Comparison of ENCODE assay signal across 14 cellular contexts in the genomic region with DNA sequence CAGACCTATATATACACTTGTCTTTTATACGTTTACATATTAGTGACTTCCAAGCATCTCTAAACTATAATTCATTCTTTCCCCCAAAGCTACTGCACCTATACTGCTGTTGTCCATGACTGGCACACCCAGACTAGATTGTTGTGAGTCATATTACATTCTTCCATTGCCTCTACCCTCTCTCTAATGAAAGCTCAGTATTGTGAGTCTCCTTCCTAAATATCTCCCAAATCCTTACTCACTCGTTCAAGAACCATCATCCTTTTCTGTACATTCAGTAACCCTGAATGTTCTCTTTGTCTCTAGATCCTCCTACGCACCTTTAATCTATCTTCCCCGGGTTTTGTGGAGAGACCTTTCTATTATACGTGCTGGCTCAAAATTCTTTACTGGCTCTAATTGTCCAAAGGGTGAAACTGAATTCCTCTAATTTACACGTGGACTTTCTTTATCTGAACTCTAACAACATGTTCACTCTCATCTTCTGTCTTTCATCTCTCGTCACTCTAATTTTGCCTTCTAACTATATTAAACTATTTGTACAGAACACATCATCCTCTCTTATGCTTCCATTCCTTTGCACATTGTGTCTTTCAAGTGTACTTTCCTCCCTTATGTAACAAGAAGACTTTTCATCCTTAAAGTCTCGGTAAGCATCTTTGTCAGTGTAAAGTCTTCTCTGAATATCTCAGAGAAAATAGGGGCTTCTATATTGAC.
DNase-seq lines count a peak whose midpoint lies in the region; ATAC-seq and TF ChIP-seq lines count a peak whose summit lies in the region.
"Had no signal": no experiment of that assay in that cellular context is flagged by ENCODE, and none has a peak within 500 bp of the region (broad histone marks: within the 10 kb centered on the region; RNA-seq: fewer than 3 reads in every experiment).

No MANE protein-coding gene starts in this region.

- dilution Hi-C loops in mammary epithelial cell (cut with HindIII; ENCODE audit: low sequenced_read_pairs): no loop called here

- in situ Hi-C loops in mammary epithelial cell (cut with MboI; ENCODE audit: low sequenced_read_pairs in 2 of 2): no loop called here

- H3K27me3 ChIP-seq in mammary epithelial cell (ENCODE audit: insufficient read depth, low read length): no peaks in the 10 kb centered on the region
- H3K27me3 ChIP-seq in breast epithelium: no peaks in the 10 kb centered on the region
- no peaks in the 10 kb centered on the region for H3K27me3 ChIP-seq in heart right ventricle

- no TSS peak for BruUV-seq in mammary epithelial cell (replicated peaks; lab: Mats Ljungman, UMichigan)

- H3K27ac ChIP-seq in mammary epithelial cell (ENCODE audit: insufficient read depth, low read depth, low read length) (peak overlapping the region; percentile 74), breast epithelium (no peak overlapping the region), heart right ventricle (peak overlapping the region in 6 of 10 donors; percentile 33 to 62 (median 42))
- H3K27ac ChIP-seq: 22Rv1 had no signal

- H2AFZ ChIP-seq in mammary epithelial cell (ENCODE audit: low read depth, low read length): peak overlapping the region; percentile 48

- no peak for TF ChIP-seq CTCF in mammary epithelial cell (conservative IDR thresholded peaks at IDR 0.05 in 1 of 2, IDR thresholded peaks at IDR 0.05 in 1 of 2; ENCODE audit: extremely low read depth in 1 of 2, insufficient read depth in 1 of 2, low read depth in 1 of 2, low read length in 2 of 2)
- no peak for TF ChIP-seq CTCF in breast epithelium (IDR thresholded peaks at IDR 0.05)
- no peak for TF ChIP-seq CTCF in heart right ventricle (IDR thresholded peaks at IDR 0.05)

- H4K20me1 ChIP-seq in mammary epithelial cell (ENCODE audit: insufficient read depth, low read length): no peaks in the 10 kb centered on the region

- peak; percentile 79 for ATAC-seq in esophagus mucosa
- ATAC-seq in heart right ventricle: peak in 2 of 8 donors; percentile 17 to 82
- no peak for ATAC-seq in HG02938 (IDR thresholded peaks at IDR 0.05; ENCODE audit: unreplicated experiment)
- no peak for ATAC-seq in GM19328 (IDR thresholded peaks at IDR 0.05; ENCODE audit: unreplicated experiment)
- no peak for ATAC-seq in HG03039 (IDR thresholded peaks at IDR 0.05; ENCODE audit: unreplicated experiment)
- ATAC-seq: CD8-positive, alpha-beta T cell; HCT116 had no signal

- H3K79me2 ChIP-seq in mammary epithelial cell (ENCODE audit: insufficient read depth, low read length): no peaks in the 10 kb centered on the region

- no peak overlapping the region for H3K4me3 ChIP-seq in mammary epithelial cell (replicated peaks in 1 of 3; ENCODE audit: insufficient read depth in 1 of 3, low read depth in 2 of 3, low read length in 3 of 3)
- H3K4me3 ChIP-seq in breast epithelium: no peak overlapping the region
- H3K4me3 ChIP-seq in heart right ventricle: no peak overlapping the region

- WGBS in mammary epithelial cell (ENCODE audit: low coverage, missing lambda C conversion rate): 15% methylated on average over 8 of the region's 8 CpGs
- 36 to 52% methylated on average over 8 of the region's 8 CpGs for WGBS in heart right ventricle, 2 donors

- intact Hi-C loops in mammary epithelial cell (cut with micrococcal nuclease): no loop called here
- intact Hi-C loops in breast epithelium (cut with DNase I; ENCODE audit: low total_unique reads): no loop called here
- intact Hi-C loops in heart right ventricle (cut with DNase I): no loop called here

- H3K9ac ChIP-seq in mammary epithelial cell (ENCODE audit: insufficient read depth, low read length): no peak overlapping the region

- H3K36me3 ChIP-seq in mammary epithelial cell (ENCODE audit: insufficient read depth, low read length): no peaks in the 10 kb centered on the region
- no peaks in the 10 kb centered on the region for H3K36me3 ChIP-seq in breast epithelium
- no peaks in the 10 kb centered on the region for H3K36me3 ChIP-seq in heart right ventricle

- DNase-seq in mammary epithelial cell (peak; percentile 86), breast epithelium (ENCODE audit: low spot score in 2 of 2) (no peak), heart right ventricle (no peak), NCI-H2029 (lab: John Stamatoyannopoulos, UW) (no peak)
- DNase-seq: Caco-2; CD8-positive, alpha-beta T cell; DND-41; GDM1 had no signal

- TF ChIP-seq POLR2A in breast epithelium (IDR thresholded peaks at IDR 0.05): no peak

- H3K4me1 ChIP-seq in mammary epithelial cell (ENCODE audit: insufficient read depth, low read length) (peaks cover 16% of the 10 kb centered on the region), breast epithelium (no peaks in the 10 kb centered on the region), heart right ventricle (peaks cover 0 to 13% (median 5%) of the 10 kb centered on the region in 9 donors)

- peak overlapping the region; percentile 56 for H3K4me2 ChIP-seq in mammary epithelial cell (ENCODE audit: insufficient read depth, low read depth, low read length)

- CTCF ChIA-PET in mammary epithelial cell (lab: Charles Lee; ENCODE audit: low non-redundant PET): no interaction called here

- H3K9me3 ChIP-seq in mammary epithelial cell (replicated peaks; ENCODE audit: insufficient read depth, low read length) (no peaks in the 10 kb centered on the region), breast epithelium (no peaks in the 10 kb centered on the region), heart right ventricle (peaks cover 0 to 12% (median 0%) of the 10 kb centered on the region in 11 donors)
- H3K9me3 ChIP-seq: Caco-2 had no signal

Comparison
In these comparisons a context has a peak if more than half of its experiments do, and no peak if none do; other contexts are left out.
1. H3K27ac ChIP-seq: peak in mammary epithelial cell (single experiment) and heart right ventricle (6 of 10); none in breast epithelium (0 of 2).